In the genomic region with DNA sequence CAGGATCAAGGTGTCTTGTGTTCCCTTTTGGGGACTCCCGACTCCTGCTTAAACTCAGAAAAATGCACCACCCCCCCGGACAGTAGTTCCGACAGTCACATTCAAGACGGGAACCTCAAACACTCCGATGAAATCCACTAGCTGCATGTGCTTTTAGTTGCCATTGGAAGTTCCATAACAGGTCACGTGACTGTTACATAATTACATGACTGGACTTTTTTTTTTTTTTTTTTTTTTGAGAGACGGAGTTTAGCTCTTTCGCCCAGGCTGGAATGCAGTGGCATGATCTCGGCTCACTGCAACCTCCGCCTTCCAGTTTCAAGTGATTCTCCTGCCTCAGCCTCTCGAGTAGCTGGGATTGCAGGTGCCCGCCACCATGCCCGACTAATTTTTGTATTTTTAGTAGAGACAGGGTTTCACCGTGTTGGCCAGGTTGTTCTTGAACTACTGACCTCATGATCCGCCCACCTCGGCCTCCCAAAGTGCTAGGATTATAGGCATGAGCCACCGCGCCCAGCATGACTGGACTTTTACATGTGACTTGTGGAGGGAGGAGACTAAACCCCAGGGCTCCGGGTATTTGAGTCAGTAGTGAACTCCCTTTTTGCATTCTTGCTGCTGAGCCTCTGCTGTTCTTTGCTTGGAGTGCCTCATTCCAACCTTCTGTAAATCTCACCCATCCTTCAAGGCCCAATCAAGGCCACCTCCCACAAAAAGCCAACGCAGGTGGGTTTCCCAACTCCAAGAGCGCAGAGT, we compare ENCODE assay signal across 7 cellular contexts. TPM values are rescaled to one million over a fixed set of nuclear protein-coding genes. Genes with fewer than 3 reads are reported as not detected.
DNase-seq lines count a peak whose midpoint lies in the region; ATAC-seq, FAIRE-seq and TF ChIP-seq lines count a peak whose summit lies in the region.
"Not testable (repeated sequence)": the region's sequence is repeated elsewhere in the genome, so short reads cannot be mapped to it uniquely, and the experiment has no call there.

No MANE protein-coding gene starts in this region.

- not testable (repeated sequence) for FAIRE-seq in H1 (lab: Jason Lieb, UNC); keratinocyte (lab: Jason Lieb, UNC)

- not testable (repeated sequence) for H4K91ac ChIP-seq in H1 (replicated peaks; ENCODE audit: insufficient read length, low read length)

- not testable (repeated sequence) for H3K27me3 ChIP-seq in RWPE2 (ENCODE audit: insufficient read depth, poor library complexity, severe bottlenecking); H1 (replicated peaks in 1 of 4; ENCODE audit: control insufficient read depth in 3 of 4, extremely low read depth in 1 of 4, insufficient read depth in 3 of 4, low read length in 3 of 4); keratinocyte (ENCODE audit: control insufficient read depth, extremely low read depth, insufficient read depth, low read length); parathyroid adenoma (ENCODE audit: control insufficient read depth, insufficient read depth, low read length)

- H4K5ac ChIP-seq in H1 (ENCODE audit: insufficient read length, low read depth, low read length), result not testable (repeated sequence)

- H3K27ac ChIP-seq in RWPE2 (ENCODE audit: poor library complexity, severe bottlenecking) (peak overlapping the region; percentile 44), keratinocyte (ENCODE audit: control insufficient read depth, insufficient read depth, low read length) (peak overlapping the region; percentile 51)
- H3K27ac ChIP-seq in H1 (ENCODE audit: low read depth, low read length); parathyroid adenoma: not testable (repeated sequence)

- H3K18ac ChIP-seq in H1 (ENCODE audit: extremely low read depth, low read length), result not testable (repeated sequence)

- not testable (repeated sequence) for H3K27me3 Mint-ChIP-seq in IgD-negative memory B cell; activated T-helper 2 cell treated with anti-CD3 and anti-CD28 coated beads, Interferon-gamma antibody, Interleukin-2, Interleukin-4, amounts not matched to agents 10 μg/mL and 5 μg/mL and 100 μg/mL, durations not matched to agents 14 hours and 24 hours and 36 hours (ENCODE audit: low read depth)

- peaks cover 3 to 37% of the 10 kb centered on the region in 2 experiments; a peak in 3 of 4 replicates for H3K79me2 ChIP-seq in H1 (ENCODE audit: control insufficient read depth in 1 of 2, insufficient read depth in 2 of 2, low read length in 2 of 2)
- peaks cover 43% of the 10 kb centered on the region for H3K79me2 ChIP-seq in keratinocyte (ENCODE audit: control insufficient read depth, insufficient read depth, low read length)
- H3K79me2 ChIP-seq in parathyroid adenoma, result peaks cover 54% of the 10 kb centered on the region

- not testable (repeated sequence) for H2BK20ac ChIP-seq in H1 (ENCODE audit: low read length)

- H3K79me1 ChIP-seq in H1 (ENCODE audit: low read depth, low read length), result peaks cover 18% of the 10 kb centered on the region

- H3K4me2 ChIP-seq in H1 (ENCODE audit: insufficient read depth in 1 of 2, low read depth in 2 of 2, low read length in 2 of 2) (peak overlapping the region; percentile 71 to 87), keratinocyte (ENCODE audit: control insufficient read depth, extremely low read depth, insufficient read depth, low read depth, low read length) (peak overlapping the region; percentile 86), parathyroid adenoma (ENCODE audit: low read length) (peak overlapping the region; percentile 78)

- not testable (repeated sequence) for H2AFZ ChIP-seq in H1 (ENCODE audit: low read length); keratinocyte (ENCODE audit: control insufficient read depth, low read length); parathyroid adenoma

- H3K9me3 ChIP-seq in RWPE2 (ENCODE audit: severe bottlenecking); H1 (ENCODE audit: insufficient read depth in 2 of 2, low read depth in 1 of 2, low read length in 1 of 2); keratinocyte (ENCODE audit: control insufficient read depth, low read depth, low read length); parathyroid adenoma (ENCODE audit: control insufficient read depth, low read length): not testable (repeated sequence)

- dilution Hi-C loops in keratinocyte (cut with MboI; ENCODE audit: extremely low pct_ligation_motif_present, low sequenced_read_pairs), result not testable (repeated sequence)

- H4K20me1 ChIP-seq in H1 (replicated peaks in 1 of 2; ENCODE audit: control insufficient read depth in 1 of 2, insufficient read depth in 2 of 2, low read length in 2 of 2), result peaks cover 15 to 40% of the 10 kb centered on the region in 2 experiments
- not testable (repeated sequence) for H4K20me1 ChIP-seq in keratinocyte (ENCODE audit: control insufficient read depth, extremely low read depth, insufficient read depth, low read length)

- not testable (repeated sequence) for H4K8ac ChIP-seq in H1 (ENCODE audit: extremely low read depth, insufficient read depth, low read length)

- H3K4me3 ChIP-seq in RWPE2 (ENCODE audit: severe bottlenecking) (peak overlapping the region; percentile 98), H1 (ENCODE audit: extremely low read depth in 1 of 4, insufficient read depth in 2 of 4, low read depth in 3 of 4, low read length in 4 of 4) (peak overlapping the region in 1 of 4 experiments; percentile 90; a peak in 3 of 8 replicates), keratinocyte (ENCODE audit: control insufficient read depth in 2 of 3, extremely low read depth in 1 of 3, insufficient read depth in 2 of 3, low read depth in 1 of 3, low read length in 3 of 3) (peak overlapping the region; percentile 50 to 68 (median 66)), parathyroid adenoma (ENCODE audit: low read depth, low read length) (peak overlapping the region; percentile 59)

- not testable (repeated sequence) for H3K56ac ChIP-seq in H1 (replicated peaks; ENCODE audit: insufficient read length, low read depth, low read length)

- not testable (repeated sequence) for H3K4ac ChIP-seq in H1 (replicated peaks; ENCODE audit: insufficient read length, low read depth, low read length)

- H3K9me1 ChIP-seq in keratinocyte (ENCODE audit: control insufficient read depth, extremely low read depth, insufficient read depth, low read length), result not testable (repeated sequence)

- H2AK5ac ChIP-seq in H1 (ENCODE audit: low read depth, low read length), result not testable (repeated sequence)

- TF ChIP-seq EP300 in H1 (IDR thresholded peaks at IDR 0.05; ENCODE audit: borderline replicate concordance in 1 of 2, low read depth in 2 of 2, low read length in 2 of 2), result not testable (repeated sequence)

- 86% methylated on average over 17 of the region's 21 CpGs; no CpG with 5 or more reads in 1 of the 2 experiments for WGBS in H1 (ENCODE audit: extremely low coverage in 1 of 2, insufficient coverage in 1 of 2, insufficient read length in 1 of 2, insufficient replicate concordance in 2 of 2, low coverage in 1 of 2, low lambda C conversion rate in 2 of 2, missing lambda C conversion rate in 1 of 2), 2 experiments

- CTCF ChIA-PET in H1 (lab: Charles Lee; ENCODE audit: partially characterized antibody), result interaction anchor here (1.0 to 2.8 kb wide), 9 partner anchors 9 to 121 kb away, joined by 3 to 12 read pairs (median 4); a partner anchor contains a TSS

- H3K4me3 Mint-ChIP-seq in IgD-negative memory B cell, result peak overlapping the region; percentile 82 to 92 (median 90)
- H3K4me3 Mint-ChIP-seq in activated T-helper 2 cell treated with anti-CD3 and anti-CD28 coated beads, Interferon-gamma antibody, Interleukin-2, Interleukin-4, amounts not matched to agents 10 μg/mL and 5 μg/mL and 100 μg/mL, durations not matched to agents 14 hours and 24 hours and 36 hours (ENCODE audit: low read depth), result peak overlapping the region; percentile 88

- intact Hi-C loops in activated T-helper 2 cell treated with anti-CD3 and anti-CD28 coated beads, Interferon-gamma antibody, Interleukin-2, Interleukin-4, amounts not matched to agents 10 μg/mL and 5 μg/mL and 100 μg/mL, durations not matched to agents 14 hours and 24 hours and 36 hours (cut with micrococcal nuclease), result loop anchor here (2.0 kb wide), 1 partner anchor 24 kb away; no protein-coding TSS in a partner anchor

- H2BK5ac ChIP-seq in H1 (ENCODE audit: low read depth, low read length), result not testable (repeated sequence)

- H3K14ac ChIP-seq in H1 (ENCODE audit: insufficient read length), result not testable (repeated sequence)

- DNase-seq in Daoy (ENCODE audit: low read depth), result peak; percentile 86
- DNase-seq in RWPE2 (ENCODE audit: low spot score); activated T-helper 2 cell treated with anti-CD3 and anti-CD28 coated beads, Interferon-gamma antibody, Interleukin-2, Interleukin-4, amounts not matched to agents 10 μg/mL and 5 μg/mL and 100 μg/mL, durations not matched to agents 14 hours and 24 hours and 36 hours (ENCODE audit: low spot score); H1 (ENCODE audit: low read depth in 1 of 2, low spot score in 2 of 2); keratinocyte (ENCODE audit: low read depth, low spot score): not testable (repeated sequence)

- H3K36me3 Mint-ChIP-seq in IgD-negative memory B cell, result not testable (repeated sequence)
- H3K36me3 Mint-ChIP-seq in activated T-helper 2 cell treated with anti-CD3 and anti-CD28 coated beads, Interferon-gamma antibody, Interleukin-2, Interleukin-4, amounts not matched to agents 10 μg/mL and 5 μg/mL and 100 μg/mL, durations not matched to agents 14 hours and 24 hours and 36 hours (ENCODE audit: low read depth), result peaks cover 65% of the 10 kb centered on the region

- TF ChIP-seq CTCF in RWPE2 (IDR thresholded peaks at IDR 0.05; ENCODE audit: poor library complexity, severe bottlenecking); H1 (IDR thresholded peaks at IDR 0.05; ENCODE audit: control extremely low read depth in 1 of 3, insufficient read depth in 1 of 3, low read depth in 1 of 3, low read length in 3 of 3); keratinocyte (optimal IDR thresholded peaks at IDR 0.05 in 1 of 3, IDR thresholded peaks at IDR 0.05 in 1 of 3, conservative IDR thresholded peaks at IDR 0.05 in 1 of 3; ENCODE audit: extremely low read depth in 1 of 3, insufficient read depth in 2 of 3, low read length in 3 of 3); parathyroid adenoma (IDR thresholded peaks at IDR 0.05): not testable (repeated sequence)

- H3K4me1 ChIP-seq in RWPE2 (ENCODE audit: insufficient read depth, poor library complexity, severe bottlenecking), result peaks cover 25% of the 10 kb centered on the region
- peaks cover 0 to 10% (median 3%) of the 10 kb centered on the region in 4 experiments; a peak in 4 of 7 replicates for H3K4me1 ChIP-seq in H1 (replicated peaks in 1 of 4; ENCODE audit: control insufficient read depth in 3 of 4, insufficient read depth in 4 of 4, low read length in 3 of 4)
- H3K4me1 ChIP-seq in keratinocyte (ENCODE audit: control insufficient read depth, extremely low read depth, insufficient read depth, low read length), result peaks cover 27% of the 10 kb centered on the region
- H3K4me1 ChIP-seq in parathyroid adenoma, result not testable (repeated sequence)

- not testable (repeated sequence) for H3K9me3 Mint-ChIP-seq in IgD-negative memory B cell; activated T-helper 2 cell treated with anti-CD3 and anti-CD28 coated beads, Interferon-gamma antibody, Interleukin-2, Interleukin-4, amounts not matched to agents 10 μg/mL and 5 μg/mL and 100 μg/mL, durations not matched to agents 14 hours and 24 hours and 36 hours

- not testable (repeated sequence) for TF ChIP-seq POLR2A in H1 (IDR thresholded peaks at IDR 0.05; ENCODE audit: control extremely low read depth in 1 of 2, low read depth in 2 of 2, low read length in 2 of 2)

- not testable (repeated sequence) for H3K23me2 ChIP-seq in H1 (ENCODE audit: low read depth, low read length)

- H3K9ac ChIP-seq in H1 (replicated peaks in 1 of 4; ENCODE audit: extremely low read depth in 1 of 4, low read depth in 3 of 4, low read length in 3 of 4), result peak overlapping the region in 1 of 4 experiments; percentile 20; a peak in 2 of 7 replicates
- H3K9ac ChIP-seq in keratinocyte (ENCODE audit: control insufficient read depth, extremely low read depth, insufficient read depth, low read length), result peak overlapping the region; percentile 68
- H3K9ac ChIP-seq in parathyroid adenoma, result not testable (repeated sequence)

- H3K36me3 ChIP-seq in RWPE2 (ENCODE audit: low read depth) (peaks cover 51% of the 10 kb centered on the region), H1 (ENCODE audit: control insufficient read depth in 2 of 4, insufficient read depth in 4 of 4, low read length in 3 of 4) (peaks cover 11 to 33% (median 26%) of the 10 kb centered on the region in 4 experiments), keratinocyte (ENCODE audit: control insufficient read depth in 2 of 2, extremely low read depth in 1 of 2, insufficient read depth in 2 of 2, low read length in 2 of 2) (peaks cover 43 to 45% of the 10 kb centered on the region in 2 experiments)
- not testable (repeated sequence) for H3K36me3 ChIP-seq in parathyroid adenoma (ENCODE audit: control insufficient read depth, insufficient read depth, low read length)

- not testable (repeated sequence) for TF ChIP-seq RAD21 in H1 (IDR thresholded peaks at IDR 0.05 in 1 of 2, conservative IDR thresholded peaks at IDR 0.05 in 1 of 2; ENCODE audit: low read depth in 2 of 2, low read length in 2 of 2)

- not testable (repeated sequence) for H2BK120ac ChIP-seq in H1 (replicated peaks; ENCODE audit: low read depth, low read length)

- H2BK12ac ChIP-seq in H1 (ENCODE audit: low read depth, low read length), result not testable (repeated sequence)

- H3K23ac ChIP-seq in H1 (ENCODE audit: insufficient read length), result not testable (repeated sequence)

- peaks cover 13 to 22% (median 19%) of the 10 kb centered on the region in 3 donors for H3K4me1 Mint-ChIP-seq in IgD-negative memory B cell
- H3K4me1 Mint-ChIP-seq in activated T-helper 2 cell treated with anti-CD3 and anti-CD28 coated beads, Interferon-gamma antibody, Interleukin-2, Interleukin-4, amounts not matched to agents 10 μg/mL and 5 μg/mL and 100 μg/mL, durations not matched to agents 14 hours and 24 hours and 36 hours (ENCODE audit: low read depth), result peaks cover 23% of the 10 kb centered on the region

- ATAC-seq in RWPE2 (ENCODE audit: low read depth), result peak; percentile 60

- peak overlapping the region in 1 of 3 donors; percentile 77 for H3K27ac Mint-ChIP-seq in IgD-negative memory B cell
- not testable (repeated sequence) for H3K27ac Mint-ChIP-seq in activated T-helper 2 cell treated with anti-CD3 and anti-CD28 coated beads, Interferon-gamma antibody, Interleukin-2, Interleukin-4, amounts not matched to agents 10 μg/mL and 5 μg/mL and 100 μg/mL, durations not matched to agents 14 hours and 24 hours and 36 hours

- not testable (repeated sequence) for H2BK15ac ChIP-seq in H1 (ENCODE audit: low read length)

- POLR2A ChIA-PET in H1 (lab: Charles Lee; ENCODE audit: partially characterized antibody), result interaction anchor here (0.8 to 8.7 kb wide), 9 partner anchors 11 to 60 kb away, joined by 3 to 135 read pairs (median 5); a partner anchor contains a TSS

RNA-seq across cellular contexts. Expression of a gene that starts 1.6 kb away (rescaled TPM):
- 30.5 and 40.5 TPM in 2 replicates for total RNA-seq in Daoy (2014; rRNA removed; shearing (Covaris generic))
- polyA plus RNA-seq in IgD-negative memory B cell (31.6 TPM), H1 (2011; rRNA removed) (5.8 and 10.3 TPM in 2 replicates), keratinocyte (6.9 to 11.9 TPM (median 7.4 TPM) in 3 replicates)
- 50.2 and 55.7 TPM in 2 replicates for total RNA-seq in activated T-helper 2 cell treated with anti-CD3 and anti-CD28 coated beads, Interferon-gamma antibody, Interleukin-2, Interleukin-4, amounts not matched to agents 10 μg/mL and 5 μg/mL and 100 μg/mL, durations not matched to agents 14 hours and 24 hours and 36 hours
- 16.6 and 18.7 TPM in 2 replicates for total RNA-seq in H1 (2021; fragmentation: NEBNext Ultra II Directional; extraction: Animal tissue kit (Norgen Biotek cat#: 25700))
- 10.4 TPM for polyA plus RNA-seq in H1 (2011; cell fraction: cytosol; rRNA removed)
- 37.2 TPM for polyA plus RNA-seq in H1 (2011; cell fraction: nucleus; rRNA removed)
- 15.5 to 18.5 TPM (median 16.8 TPM) in 4 replicates for polyA plus RNA-seq in H1 (2012, experiment 1 of 2)
- polyA plus RNA-seq in H1 (2012, experiment 2 of 2), result 9.9 TPM
- 10.7 TPM for polyA plus RNA-seq in H1 (2013, experiment 1 of 2)
- 10.0 TPM for polyA plus RNA-seq in H1 (2013, experiment 2 of 2)
- 19.9 and 21.5 TPM in 2 replicates for polyA minus RNA-seq in H1 (2011; rRNA and poly(A)+ RNA removed)
- 10.5 TPM for polyA minus RNA-seq in H1 (2011; cell fraction: cytosol; rRNA and poly(A)+ RNA removed)
- 23.1 TPM for polyA minus RNA-seq in H1 (2011; cell fraction: nucleus; rRNA and poly(A)+ RNA removed)
- polyA plus RNA-seq in keratinocyte (2011; ENCODE audit: low read depth), result 18.2 TPM
- 4.3 and 10.1 TPM in 2 replicates for polyA plus RNA-seq in keratinocyte (2011; cell fraction: cytosol; rRNA removed)
- polyA plus RNA-seq in keratinocyte (2011; cell fraction: nucleus; rRNA removed), result 31.5 and 36.6 TPM in 2 replicates
- 16.7 and 29.6 TPM in 2 replicates for polyA plus RNA-seq in keratinocyte (2012; ENCODE audit: low replicate concordance)
- 22.1 to 28.0 TPM (median 25.2 TPM) in 3 replicates for polyA minus RNA-seq in keratinocyte
- polyA minus RNA-seq in keratinocyte (2011; cell fraction: cytosol; rRNA and poly(A)+ RNA removed), result 9.4 TPM
- polyA minus RNA-seq in keratinocyte (2011; cell fraction: nucleus; rRNA and poly(A)+ RNA removed), result 20.8 and 28.7 TPM in 2 replicates

RNA-seq across cellular contexts. Expression of a gene that starts 5.2 kb away (rescaled TPM):
- total RNA-seq in Daoy (2014; rRNA removed; shearing (Covaris generic)), result 17.9 and 34.9 TPM in 2 replicates
- polyA plus RNA-seq in IgD-negative memory B cell (20.0 TPM), H1 (2011; rRNA removed) (31.3 and 37.7 TPM in 2 replicates), keratinocyte (38.1 to 47.6 TPM (median 45.8 TPM) in 3 replicates)
- total RNA-seq in activated T-helper 2 cell treated with anti-CD3 and anti-CD28 coated beads, Interferon-gamma antibody, Interleukin-2, Interleukin-4, amounts not matched to agents 10 μg/mL and 5 μg/mL and 100 μg/mL, durations not matched to agents 14 hours and 24 hours and 36 hours, result 51.5 and 51.7 TPM in 2 replicates
- 29.9 and 31.0 TPM in 2 replicates for total RNA-seq in H1 (2021; fragmentation: NEBNext Ultra II Directional; extraction: Animal tissue kit (Norgen Biotek cat#: 25700))
- polyA plus RNA-seq in H1 (2011; cell fraction: cytosol; rRNA removed), result 42.9 TPM
- polyA plus RNA-seq in H1 (2011; cell fraction: nucleus; rRNA removed), result 82.5 TPM
- polyA plus RNA-seq in H1 (2012, experiment 1 of 2), result 19.0 to 35.2 TPM (median 29.2 TPM) in 4 replicates
- 29.9 TPM for polyA plus RNA-seq in H1 (2012, experiment 2 of 2)
- polyA plus RNA-seq in H1 (2013, experiment 1 of 2), result 20.7 TPM
- polyA plus RNA-seq in H1 (2013, experiment 2 of 2), result 19.4 TPM
- polyA minus RNA-seq in H1 (2011; rRNA and poly(A)+ RNA removed), result 22.7 and 29.5 TPM in 2 replicates
- 17.1 TPM for polyA minus RNA-seq in H1 (2011; cell fraction: cytosol; rRNA and poly(A)+ RNA removed)
- 46.4 TPM for polyA minus RNA-seq in H1 (2011; cell fraction: nucleus; rRNA and poly(A)+ RNA removed)
- 20.0 TPM for polyA plus RNA-seq in keratinocyte (2011; ENCODE audit: low read depth)
- 27.1 and 44.7 TPM in 2 replicates for polyA plus RNA-seq in keratinocyte (2011; cell fraction: cytosol; rRNA removed)
- 47.6 and 52.5 TPM in 2 replicates for polyA plus RNA-seq in keratinocyte (2011; cell fraction: nucleus; rRNA removed)
- polyA plus RNA-seq in keratinocyte (2012; ENCODE audit: low replicate concordance), result 19.5 and 47.4 TPM in 2 replicates
- 42.2 to 60.4 TPM (median 44.2 TPM) in 3 replicates for polyA minus RNA-seq in keratinocyte
- polyA minus RNA-seq in keratinocyte (2011; cell fraction: cytosol; rRNA and poly(A)+ RNA removed), result 34.7 TPM
- polyA minus RNA-seq in keratinocyte (2011; cell fraction: nucleus; rRNA and poly(A)+ RNA removed), result 29.9 and 33.6 TPM in 2 replicates

RNA-seq across cellular contexts. Expression of a gene that starts 11.1 kb away (rescaled TPM):
- total RNA-seq in Daoy (2014; rRNA removed; shearing (Covaris generic)), result 17.2 and 20.9 TPM in 2 replicates
- 1.6 TPM for polyA plus RNA-seq in IgD-negative memory B cell
- 30.3 and 31.8 TPM in 2 replicates for total RNA-seq in activated T-helper 2 cell treated with anti-CD3 and anti-CD28 coated beads, Interferon-gamma antibody, Interleukin-2, Interleukin-4, amounts not matched to agents 10 μg/mL and 5 μg/mL and 100 μg/mL, durations not matched to agents 14 hours and 24 hours and 36 hours
- total RNA-seq in H1 (2021; fragmentation: NEBNext Ultra II Directional; extraction: Animal tissue kit (Norgen Biotek cat#: 25700)), result 26.9 and 27.7 TPM in 2 replicates
- 25.5 and 36.9 TPM in 2 replicates for polyA plus RNA-seq in H1 (2011; rRNA removed)
- 22.0 TPM for polyA plus RNA-seq in H1 (2011; cell fraction: cytosol; rRNA removed)
- polyA plus RNA-seq in H1 (2011; cell fraction: nucleus; rRNA removed), result 71.6 TPM
- polyA plus RNA-seq in H1 (2012, experiment 1 of 2), result 25.0 to 30.3 TPM (median 27.4 TPM) in 4 replicates
- polyA plus RNA-seq in H1 (2012, experiment 2 of 2), result 24.6 TPM
- polyA plus RNA-seq in H1 (2013, experiment 1 of 2), result 26.0 TPM
- polyA plus RNA-seq in H1 (2013, experiment 2 of 2), result 25.6 TPM
- 13.0 and 13.1 TPM in 2 replicates for polyA minus RNA-seq in H1 (2011; rRNA and poly(A)+ RNA removed)
- polyA minus RNA-seq in H1 (2011; cell fraction: cytosol; rRNA and poly(A)+ RNA removed), result 7.5 TPM
- polyA minus RNA-seq in H1 (2011; cell fraction: nucleus; rRNA and poly(A)+ RNA removed), result 13.1 TPM
- 8.3 to 12.1 TPM (median 9.4 TPM) in 3 replicates for polyA plus RNA-seq in keratinocyte
- 13.3 TPM for polyA plus RNA-seq in keratinocyte (2011; ENCODE audit: low read depth)
- polyA plus RNA-seq in keratinocyte (2011; cell fraction: cytosol; rRNA removed), result 8.2 and 9.7 TPM in 2 replicates
- polyA plus RNA-seq in keratinocyte (2011; cell fraction: nucleus; rRNA removed), result 43.0 and 46.6 TPM in 2 replicates
- 10.2 and 21.0 TPM in 2 replicates for polyA plus RNA-seq in keratinocyte (2012; ENCODE audit: low replicate concordance)
- 6.7 to 18.1 TPM (median 6.7 TPM) in 3 replicates for polyA minus RNA-seq in keratinocyte
- polyA minus RNA-seq in keratinocyte (2011; cell fraction: cytosol; rRNA and poly(A)+ RNA removed), result 6.5 TPM
- 8.4 and 9.5 TPM in 2 replicates for polyA minus RNA-seq in keratinocyte (2011; cell fraction: nucleus; rRNA and poly(A)+ RNA removed)

RNA-seq across cellular contexts. Expression of a gene that starts 14.4 kb away (rescaled TPM):
- 0.21 and 0.97 TPM in 2 replicates for total RNA-seq in Daoy (2014; rRNA removed; shearing (Covaris generic))
- not detected for polyA plus RNA-seq in IgD-negative memory B cell
- total RNA-seq in activated T-helper 2 cell treated with anti-CD3 and anti-CD28 coated beads, Interferon-gamma antibody, Interleukin-2, Interleukin-4, amounts not matched to agents 10 μg/mL and 5 μg/mL and 100 μg/mL, durations not matched to agents 14 hours and 24 hours and 36 hours, result 0.28 and 0.39 TPM in 2 replicates
- total RNA-seq in H1 (2021; fragmentation: NEBNext Ultra II Directional; extraction: Animal tissue kit (Norgen Biotek cat#: 25700)), result 0.80 and 1.5 TPM in 2 replicates
- polyA plus RNA-seq in H1 (2011; rRNA removed), result 2.5 and 3.9 TPM in 2 replicates
- 1.6 TPM for polyA plus RNA-seq in H1 (2011; cell fraction: cytosol; rRNA removed)
- polyA plus RNA-seq in H1 (2011; cell fraction: nucleus; rRNA removed), result 1.5 TPM
- 0.48 to 0.69 TPM (median 0.53 TPM) in 3 of 4 replicates, not detected in the other for polyA plus RNA-seq in H1 (2012, experiment 1 of 2)
- 0.91 TPM for polyA plus RNA-seq in H1 (2012, experiment 2 of 2)
- polyA plus RNA-seq in H1 (2013, experiment 1 of 2), result 1.6 TPM
- polyA plus RNA-seq in H1 (2013, experiment 2 of 2), result 1.3 TPM
- polyA minus RNA-seq in H1 (2011; rRNA and poly(A)+ RNA removed), result 0.80 and 1.0 TPM in 2 replicates
- polyA minus RNA-seq in H1 (2011; cell fraction: cytosol; rRNA and poly(A)+ RNA removed), result not detected
- polyA minus RNA-seq in H1 (2011; cell fraction: nucleus; rRNA and poly(A)+ RNA removed), result 3.9 TPM
- polyA plus RNA-seq in keratinocyte, result 0.07 TPM in 1 of 3 replicates, not detected in the others
- polyA plus RNA-seq in keratinocyte (2011; ENCODE audit: low read depth), result not detected
- 0.06 TPM in 1 of 2 replicates, not detected in the other for polyA plus RNA-seq in keratinocyte (2011; cell fraction: cytosol; rRNA removed)
- not detected in 2 replicates for polyA plus RNA-seq in keratinocyte (2011; cell fraction: nucleus; rRNA removed)
- polyA plus RNA-seq in keratinocyte (2012; ENCODE audit: low replicate concordance), result not detected in 2 replicates
- polyA minus RNA-seq in keratinocyte, result not detected in 3 replicates
- not detected for polyA minus RNA-seq in keratinocyte (2011; cell fraction: cytosol; rRNA and poly(A)+ RNA removed)
- polyA minus RNA-seq in keratinocyte (2011; cell fraction: nucleus; rRNA and poly(A)+ RNA removed), result not detected in 2 replicates

RNA-seq across cellular contexts. Expression of a gene that starts 20.7 kb away (rescaled TPM):
- total RNA-seq in Daoy (2014; rRNA removed; shearing (Covaris generic)), result 112 and 116 TPM in 2 replicates
- polyA plus RNA-seq in IgD-negative memory B cell, result 3.6 TPM
- 99.9 and 105 TPM in 2 replicates for total RNA-seq in activated T-helper 2 cell treated with anti-CD3 and anti-CD28 coated beads, Interferon-gamma antibody, Interleukin-2, Interleukin-4, amounts not matched to agents 10 μg/mL and 5 μg/mL and 100 μg/mL, durations not matched to agents 14 hours and 24 hours and 36 hours
- 127 and 145 TPM in 2 replicates for total RNA-seq in H1 (2021; fragmentation: NEBNext Ultra II Directional; extraction: Animal tissue kit (Norgen Biotek cat#: 25700))
- polyA plus RNA-seq in H1 (2011; rRNA removed), result 213 and 284 TPM in 2 replicates
- 241 TPM for polyA plus RNA-seq in H1 (2011; cell fraction: cytosol; rRNA removed)
- polyA plus RNA-seq in H1 (2011; cell fraction: nucleus; rRNA removed), result 213 TPM
- polyA plus RNA-seq in H1 (2012, experiment 1 of 2), result 105 to 176 TPM (median 162 TPM) in 4 replicates
- 176 TPM for polyA plus RNA-seq in H1 (2012, experiment 2 of 2)
- polyA plus RNA-seq in H1 (2013, experiment 1 of 2), result 94.5 TPM
- polyA plus RNA-seq in H1 (2013, experiment 2 of 2), result 95.9 TPM
- 144 and 159 TPM in 2 replicates for polyA minus RNA-seq in H1 (2011; rRNA and poly(A)+ RNA removed)
- 72.7 TPM for polyA minus RNA-seq in H1 (2011; cell fraction: cytosol; rRNA and poly(A)+ RNA removed)
- 51.5 TPM for polyA minus RNA-seq in H1 (2011; cell fraction: nucleus; rRNA and poly(A)+ RNA removed)
- 22.2 to 27.9 TPM (median 27.9 TPM) in 3 replicates for polyA plus RNA-seq in keratinocyte
- 2.4 TPM for polyA plus RNA-seq in keratinocyte (2011; ENCODE audit: low read depth)
- polyA plus RNA-seq in keratinocyte (2011; cell fraction: cytosol; rRNA removed), result 20.0 and 36.4 TPM in 2 replicates
- 13.3 and 17.7 TPM in 2 replicates for polyA plus RNA-seq in keratinocyte (2011; cell fraction: nucleus; rRNA removed)
- polyA plus RNA-seq in keratinocyte (2012; ENCODE audit: low replicate concordance), result 38.8 and 40.1 TPM in 2 replicates
- 18.5 to 56.9 TPM (median 24.4 TPM) in 3 replicates for polyA minus RNA-seq in keratinocyte
- polyA minus RNA-seq in keratinocyte (2011; cell fraction: cytosol; rRNA and poly(A)+ RNA removed), result 44.1 TPM
- 9.2 and 11.3 TPM in 2 replicates for polyA minus RNA-seq in keratinocyte (2011; cell fraction: nucleus; rRNA and poly(A)+ RNA removed)
